In the genomic region with DNA sequence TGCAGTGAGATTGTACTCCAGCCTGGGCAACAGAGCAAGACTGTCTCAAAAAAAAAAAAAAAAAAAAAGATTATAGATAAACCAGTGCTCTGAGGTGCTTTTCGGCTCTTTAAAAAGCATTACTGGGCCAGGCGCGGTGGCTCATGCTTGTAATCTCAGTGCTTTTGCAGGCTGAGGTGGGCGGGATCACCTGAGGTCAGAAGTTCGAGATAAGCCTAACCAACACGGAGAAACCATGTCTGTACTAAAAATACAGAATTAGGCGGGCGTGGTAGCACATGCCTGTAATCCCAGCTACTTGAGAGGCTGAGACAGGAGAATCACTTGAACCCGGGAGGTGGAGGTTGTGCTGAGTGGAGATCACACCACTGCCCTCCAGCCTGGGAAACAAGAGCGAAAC, we compare ENCODE assay signal across 25 cellular contexts. TPM values are rescaled to one million over a fixed set of nuclear protein-coding genes. Genes with fewer than 3 reads are reported as not detected.
"Had no signal": no experiment of that assay in that cellular context is flagged by ENCODE, and none has a peak within 500 bp of the region (broad histone marks: within the 10 kb centered on the region; RNA-seq: fewer than 3 reads in every experiment).

No MANE protein-coding gene starts in this region.

- H3K4me3 Mint-ChIP-seq: activated T-cell treated with anti-CD3 and anti-CD28 coated beads, Interleukin-2, amount 50 U/mL, for 72 hours had no signal

- H3K9me3 ChIP-seq: breast epithelium, colonic mucosa had no signal

- DNase-seq: activated CD4-positive, alpha-beta T cell treated with anti-CD3 and anti-CD28 coated beads, Interleukin-2, amount 50 U/mL, for 1 hour; activated CD4-positive, CD25-positive, alpha-beta regulatory T cell; activated CD8-positive, alpha-beta memory T cell treated with anti-CD3 and anti-CD28 coated beads, Interleukin-2, amount 50 U/mL, for 4 hours; activated gamma-delta T cell treated with Interleukin-2 at 50 U/mL for 16 hours; activated naive CD4-positive, alpha-beta T cell treated with anti-CD3 and anti-CD28 coated beads, Interleukin-2, amount 50 U/mL, for 16 hours; activated T-cell treated with anti-CD3 and anti-CD28 coated beads, Interleukin-2, amount 50 U/mL, for 72 hours; caudate nucleus; colonic mucosa; MM.1S; NCI-H1105; NCI-H1436; NCI-H1694 treated with DMSO at 0.1 percent for 48 hours; NCI-H2029 treated with DMSO at 0.1 percent for 48 hours; NCI-H446; NCI-H524; PC-9; SIG-M5; T1000 had no signal

- H3K9me3 Mint-ChIP-seq: activated T-cell treated with anti-CD3 and anti-CD28 coated beads, Interleukin-2, amount 50 U/mL, for 72 hours had no signal

- H3K27ac Mint-ChIP-seq: activated T-cell treated with anti-CD3 and anti-CD28 coated beads, Interleukin-2, amount 50 U/mL, for 72 hours; activated T-helper 2 cell treated with anti-CD3 and anti-CD28 coated beads, Interferon-gamma antibody, Interleukin-2, Interleukin-4, amounts not matched to agents 10 μg/mL and 5 μg/mL and 100 μg/mL, durations not matched to agents 14 hours and 24 hours and 36 hours had no signal

- H3K27ac ChIP-seq: breast epithelium, colonic mucosa, PC-9, VCaP had no signal

- H3K4me3 ChIP-seq: breast epithelium, colonic mucosa, PC-9 had no signal

- H3K4me1 ChIP-seq: breast epithelium, colonic mucosa had no signal

- ATAC-seq: activated T-cell treated with anti-CD3 and anti-CD28 coated beads, Interleukin-2, amount 50 U/mL, for 72 hours had no signal

- H3K36me3 ChIP-seq: breast epithelium, colonic mucosa had no signal

RNA-seq across cellular contexts. Expression of a gene that starts 44.1 kb away (rescaled TPM):
- total RNA-seq: activated CD8-positive, alpha-beta memory T cell treated with anti-CD3 and anti-CD28 coated beads for 36 hours; activated T-cell treated with anti-CD3 and anti-CD28 coated beads, Interleukin-2, amount 50 U/mL, for 72 hours; activated T-helper 2 cell treated with anti-CD3 and anti-CD28 coated beads, Interferon-gamma antibody, Interleukin-2, Interleukin-4, amounts not matched to agents 10 μg/mL and 5 μg/mL and 100 μg/mL, durations not matched to agents 14 hours and 24 hours and 36 hours; aorta; breast epithelium; cerebellum; PC-9; RPMI7951 had no signal
